Comparison of ENCODE assay signal across 7 cellular contexts in the genomic region with DNA sequence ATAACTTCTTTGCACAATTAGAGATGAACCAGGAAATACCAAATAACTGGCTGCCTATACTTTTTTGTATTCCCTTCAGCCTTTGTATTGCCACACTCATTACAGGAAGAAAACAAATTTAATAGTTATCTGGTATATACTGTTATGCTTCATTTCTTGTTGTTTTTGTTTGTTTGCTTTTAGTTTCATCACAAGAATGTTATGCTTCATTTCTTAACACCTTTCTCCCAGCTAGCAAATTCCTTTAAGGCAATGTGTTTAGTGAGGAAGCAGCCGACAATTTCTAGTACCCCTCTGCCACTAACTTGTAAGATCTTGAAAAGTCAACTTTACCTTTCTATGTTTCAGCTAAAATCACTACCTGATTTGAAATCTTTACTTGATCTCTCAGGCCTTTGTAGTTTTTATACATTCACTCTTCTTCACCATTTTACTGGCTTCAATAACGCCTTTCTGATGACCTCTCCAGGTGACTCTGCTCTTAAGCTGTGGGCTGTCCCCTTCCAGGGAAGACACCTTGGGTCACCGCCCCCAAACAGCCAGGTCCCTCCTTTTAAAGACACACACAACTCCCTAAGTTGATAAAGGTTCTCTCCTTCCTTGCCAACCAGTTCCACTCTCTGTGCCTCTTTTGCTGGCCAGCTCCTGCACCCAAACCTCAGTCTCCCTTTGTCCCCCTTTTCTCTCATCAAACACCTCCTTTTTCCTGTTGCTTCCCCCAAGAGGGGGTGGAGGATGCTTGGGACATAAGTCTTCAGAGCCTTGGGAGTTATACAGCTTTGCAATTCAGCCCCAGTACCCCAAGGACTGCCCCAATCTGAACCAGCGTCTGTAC. TPM values are rescaled to one million over a fixed set of nuclear protein-coding genes. Genes with fewer than 3 reads are reported as not detected.
DNase-seq lines count a peak whose midpoint lies in the region; ATAC-seq and TF ChIP-seq lines count a peak whose summit lies in the region.

No MANE protein-coding gene starts in this region.

- H3K4me3 Mint-ChIP-seq in activated CD4-positive, alpha-beta T cell treated with anti-CD3 and anti-CD28 coated beads, Interleukin-2, amount 10 ng/mL, durations not matched to agents 7 days and 5 days = peak overlapping the region; percentile 88

- H3K9ac ChIP-seq in duodenal mucosa (ENCODE audit: low read depth in 1 of 2, low read length in 2 of 2) = peak overlapping the region; percentile 96 to 98

- intact Hi-C loops in lower lobe of right lung (cut with DNase I) = no loop called here

- H3K27ac Mint-ChIP-seq in activated CD4-positive, alpha-beta T cell treated with anti-CD3 and anti-CD28 coated beads, Interleukin-2, amount 10 ng/mL, durations not matched to agents 7 days and 5 days = peak overlapping the region; percentile 88

- CTCF ChIA-PET in activated CD4-positive, alpha-beta T cell treated with anti-CD3 and anti-CD28 coated beads, Interleukin-2, amount 10 ng/mL, durations not matched to agents 7 days and 5 days (lab: Charles Lee) = interaction anchor here (0.8 to 1.5 kb wide), 2 partner anchors 14 to 31 kb away, joined by 3 read pairs; no protein-coding TSS in a partner anchor

- H3K36me3 Mint-ChIP-seq in activated CD4-positive, alpha-beta T cell treated with anti-CD3 and anti-CD28 coated beads, Interleukin-2, amount 10 ng/mL, durations not matched to agents 7 days and 5 days (ENCODE audit: low read depth) = peaks cover 8% of the 10 kb centered on the region

- no peaks in the 10 kb centered on the region for H3K9me3 Mint-ChIP-seq in activated CD4-positive, alpha-beta T cell treated with anti-CD3 and anti-CD28 coated beads, Interleukin-2, amount 10 ng/mL, durations not matched to agents 7 days and 5 days

- H3K27ac ChIP-seq in duodenal mucosa (ENCODE audit: low read depth, low read length) (peak overlapping the region; percentile 85), lower lobe of right lung (peak overlapping the region; percentile 87)

- POLR2A ChIA-PET in activated CD4-positive, alpha-beta T cell treated with anti-CD3 and anti-CD28 coated beads, Interleukin-2, amount 10 ng/mL, durations not matched to agents 7 days and 5 days (lab: Charles Lee) = no interaction called here

- H3K27me3 ChIP-seq in duodenal mucosa (ENCODE audit: control insufficient read depth in 1 of 2, insufficient read depth in 2 of 2, low read length in 2 of 2) (no peaks in the 10 kb centered on the region), lower lobe of right lung (ENCODE audit: low read depth) (no peaks in the 10 kb centered on the region)

- peak overlapping the region; percentile 94 to 98 for H3K4me3 ChIP-seq in duodenal mucosa (ENCODE audit: low read depth in 1 of 2, low read length in 2 of 2)
- H3K4me3 ChIP-seq in lower lobe of right lung = peak overlapping the region; percentile 85

- ATAC-seq in GM18502 (IDR thresholded peaks at IDR 0.05; ENCODE audit: poor library complexity, unreplicated experiment) (peak; percentile 55), HG03280 (IDR thresholded peaks at IDR 0.05; ENCODE audit: unreplicated experiment) (peak; percentile 42), lower lobe of right lung (peak; percentile 83 to 90)

- no peak for TF ChIP-seq CTCF in lower lobe of right lung (IDR thresholded peaks at IDR 0.05)

- H3K4me1 ChIP-seq in duodenal mucosa (ENCODE audit: control insufficient read depth in 1 of 2, insufficient read depth in 2 of 2, low read length in 2 of 2) (peaks cover 16 to 23% of the 10 kb centered on the region in 2 donors), lower lobe of right lung (peaks cover 47% of the 10 kb centered on the region)

- peaks cover 37% of the 10 kb centered on the region for H3K4me1 Mint-ChIP-seq in activated CD4-positive, alpha-beta T cell treated with anti-CD3 and anti-CD28 coated beads, Interleukin-2, amount 10 ng/mL, durations not matched to agents 7 days and 5 days

- H3K27me3 Mint-ChIP-seq in activated CD4-positive, alpha-beta T cell treated with anti-CD3 and anti-CD28 coated beads, Interleukin-2, amount 10 ng/mL, durations not matched to agents 7 days and 5 days = peaks cover 6% of the 10 kb centered on the region

- DNase-seq in NCI-H510A treated with DMSO at 0.1 percent for 48 hours (lab: John Stamatoyannopoulos, UW) (peak; percentile 86), lower lobe of right lung (peak; percentile 73)
- peak; percentile 84 for DNase-seq in activated CD4-positive, alpha-beta T cell treated with anti-CD3 and anti-CD28 coated beads, Interleukin-2, amount 10 ng/mL, durations not matched to agents 7 days and 5 days
- peak; percentile 42 for DNase-seq in stimulated activated CD8-positive, alpha-beta memory T cell treated with anti-CD3 and anti-CD28 coated beads, Interleukin-12 subunit alpha, Interleukin-12 subunit beta, amount 100 ng/mL, for 24 hours (ENCODE audit: extremely low read depth)

- H3K36me3 ChIP-seq in duodenal mucosa (ENCODE audit: control insufficient read depth in 1 of 2, insufficient read depth in 2 of 2, low read length in 2 of 2) (no peaks in the 10 kb centered on the region), lower lobe of right lung (no peaks in the 10 kb centered on the region)

- H3K9me3 ChIP-seq in duodenal mucosa (ENCODE audit: control insufficient read depth in 1 of 2, low read length in 2 of 2) (no peaks in the 10 kb centered on the region), lower lobe of right lung (no peaks in the 10 kb centered on the region)

RNA-seq across cellular contexts. Expression of gene NCOA6, which starts 1.2 kb away (rescaled TPM):
- 10 to 100 TPM; 32.3 to 35.0 TPM for total RNA-seq in activated CD4-positive, alpha-beta T cell treated with anti-CD3 and anti-CD28 coated beads, Interleukin-2, amount 10 ng/mL, durations not matched to agents 7 days and 5 days
- 27.1 TPM for total RNA-seq in lower lobe of right lung

RNA-seq across cellular contexts. Expression of gene GGT7, which starts 48.4 kb away (rescaled TPM):
- 1 to 10 TPM; 5.7 to 7.2 TPM for total RNA-seq in activated CD4-positive, alpha-beta T cell treated with anti-CD3 and anti-CD28 coated beads, Interleukin-2, amount 10 ng/mL, durations not matched to agents 7 days and 5 days
- total RNA-seq in lower lobe of right lung = 24.0 TPM

RNA-seq across cellular contexts. Expression of gene ACSS2, which starts 52.2 kb away (rescaled TPM):
- total RNA-seq in activated CD4-positive, alpha-beta T cell treated with anti-CD3 and anti-CD28 coated beads, Interleukin-2, amount 10 ng/mL, durations not matched to agents 7 days and 5 days = 10 to 100 TPM; 33.0 to 36.1 TPM
- total RNA-seq in lower lobe of right lung = 131 TPM

Comparison
In these comparisons a context has a peak if more than half of its experiments do, and no peak if none do; other contexts are left out.
1. Peak in every context shown above with its lines: DNase-seq, ATAC-seq, H3K4me3 ChIP-seq and H3K27ac ChIP-seq.